8 cellular contexts compared by ENCODE assay signal in genomic region chr3:53938645-53939044, GRCh38. TPM values are rescaled to one million over a fixed set of nuclear protein-coding genes. Genes with fewer than 3 reads are reported as not detected.
DNase-seq lines count a peak whose midpoint lies in the region; ATAC-seq, FAIRE-seq and TF ChIP-seq lines count a peak whose summit lies in the region.

No MANE protein-coding gene starts in this region.

- peaks cover 31 to 39% of the 10 kb centered on the region in 2 donors for H3K27me3 Mint-ChIP-seq in stimulated activated naive B cell treated with anti-CD40 and anti-IgM and Interleukin-4, amounts not matched to agents 10 μg/mL and 1 μg/mL and 100 μg/mL, for 72 hours

- ATAC-seq in RWPE2 (ENCODE audit: low read depth) (peak; percentile 54; the same call in 1 of the 3 replicates), HG03342 (IDR thresholded peaks at IDR 0.05; ENCODE audit: unreplicated experiment) (no peak)
- ATAC-seq in stimulated activated naive B cell treated with anti-CD40 and anti-IgM and Interleukin-4, amounts not matched to agents 10 μg/mL and 1 μg/mL and 100 μg/mL, for 72 hours (replicated peaks): peak; percentile 72 to 80

- DNase-seq in AG08396 (ENCODE audit: low spot score): peak; percentile 45
- peak; percentile 84 for DNase-seq in Karpas-422
- DNase-seq in RWPE2 (ENCODE audit: low spot score): no peak
- peak; percentile 35 for DNase-seq in mammary epithelial cell
- peak; percentile 7 for DNase-seq in keratinocyte (ENCODE audit: low read depth, low spot score)
- peak; percentile 35 for DNase-seq in stimulated activated naive B cell treated with anti-CD40 and anti-IgM and Interleukin-4, amounts not matched to agents 10 μg/mL and 1 μg/mL and 100 μg/mL, for 72 hours

- CTCF ChIA-PET in mammary epithelial cell (lab: Charles Lee; ENCODE audit: low non-redundant PET): interaction anchor here (0.6 to 1.4 kb wide), 4 partner anchors 54 to 1586 kb away, joined by 3 to 13 read pairs (median 4); no protein-coding TSS in a partner anchor

- H3K9me3 ChIP-seq in Karpas-422 (ENCODE audit: low read length) (no peaks in the 10 kb centered on the region), RWPE2 (ENCODE audit: severe bottlenecking) (no peaks in the 10 kb centered on the region), mammary epithelial cell (replicated peaks; ENCODE audit: insufficient read depth, low read length) (peaks cover 2% of the 10 kb centered on the region), keratinocyte (ENCODE audit: control insufficient read depth, low read depth, low read length) (no peaks in the 10 kb centered on the region)

- no peaks in the 10 kb centered on the region for H3K79me2 ChIP-seq in Karpas-422 (ENCODE audit: low read length)
- no peaks in the 10 kb centered on the region for H3K79me2 ChIP-seq in mammary epithelial cell (ENCODE audit: insufficient read depth, low read length)
- no peaks in the 10 kb centered on the region for H3K79me2 ChIP-seq in keratinocyte (ENCODE audit: control insufficient read depth, insufficient read depth, low read length)

- H3K4me3 Mint-ChIP-seq in stimulated activated naive B cell treated with anti-CD40 and anti-IgM and Interleukin-4, amounts not matched to agents 10 μg/mL and 1 μg/mL and 100 μg/mL, for 72 hours: no peak overlapping the region

- in situ Hi-C loops in mammary epithelial cell (cut with MboI; ENCODE audit: low sequenced_read_pairs in 2 of 2): loop anchor here (25.0 kb wide), 2 partner anchors 424 to 474 kb away; no protein-coding TSS in a partner anchor

- H3K27ac ChIP-seq in Karpas-422 (ENCODE audit: low read length) (no peak overlapping the region), RWPE2 (ENCODE audit: poor library complexity, severe bottlenecking) (no peak overlapping the region), mammary epithelial cell (ENCODE audit: insufficient read depth, low read depth, low read length) (no peak overlapping the region), keratinocyte (ENCODE audit: control insufficient read depth, insufficient read depth, low read length) (no peak overlapping the region)

- H2AFZ ChIP-seq in Karpas-422 (ENCODE audit: low read length) (peak overlapping the region; percentile 27; the same call in 1 of the 2 replicates), mammary epithelial cell (ENCODE audit: low read depth, low read length) (no peak overlapping the region), keratinocyte (ENCODE audit: control insufficient read depth, low read length) (no peak overlapping the region)

- H3K4me2 ChIP-seq in Karpas-422 (ENCODE audit: low read depth, low read length, poor library complexity, severe bottlenecking) (no peak overlapping the region), mammary epithelial cell (ENCODE audit: insufficient read depth, low read depth, low read length) (no peak overlapping the region), keratinocyte (ENCODE audit: control insufficient read depth, extremely low read depth, insufficient read depth, low read depth, low read length) (no peak overlapping the region)

- H3K4me3 ChIP-seq in Karpas-422 (ENCODE audit: low read length): no peak overlapping the region
- H3K4me3 ChIP-seq in RWPE2 (ENCODE audit: severe bottlenecking): no peak overlapping the region
- H3K4me3 ChIP-seq in mammary epithelial cell (replicated peaks in 1 of 3; ENCODE audit: insufficient read depth in 1 of 3, low read depth in 2 of 3, low read length in 3 of 3): no peak overlapping the region
- no peak overlapping the region for H3K4me3 ChIP-seq in keratinocyte (ENCODE audit: control insufficient read depth in 2 of 3, extremely low read depth in 1 of 3, insufficient read depth in 2 of 3, low read depth in 1 of 3, low read length in 3 of 3)

- intact Hi-C loops in mammary epithelial cell (cut with micrococcal nuclease): loop anchor here (1.0 to 5.0 kb wide), 6 partner anchors 208 to 1784 kb away; no protein-coding TSS in a partner anchor

- no peaks in the 10 kb centered on the region for H3K27me3 ChIP-seq in Karpas-422 (ENCODE audit: low read length)
- H3K27me3 ChIP-seq in RWPE2 (ENCODE audit: insufficient read depth, poor library complexity, severe bottlenecking): no peaks in the 10 kb centered on the region
- H3K27me3 ChIP-seq in mammary epithelial cell (ENCODE audit: insufficient read depth, low read length): no peaks in the 10 kb centered on the region
- H3K27me3 ChIP-seq in keratinocyte (ENCODE audit: control insufficient read depth, extremely low read depth, insufficient read depth, low read length): no peaks in the 10 kb centered on the region

- no peak overlapping the region for H3K9ac ChIP-seq in Karpas-422 (ENCODE audit: low read length)
- H3K9ac ChIP-seq in mammary epithelial cell (ENCODE audit: insufficient read depth, low read length): no peak overlapping the region
- H3K9ac ChIP-seq in keratinocyte (ENCODE audit: control insufficient read depth, extremely low read depth, insufficient read depth, low read length): no peak overlapping the region

- dilution Hi-C loops in mammary epithelial cell (cut with HindIII; ENCODE audit: low sequenced_read_pairs) (no loop called here), keratinocyte (cut with MboI; ENCODE audit: extremely low pct_ligation_motif_present, low sequenced_read_pairs) (no loop called here)

- H3K36me3 ChIP-seq in Karpas-422 (ENCODE audit: insufficient read depth, low read length) (no peaks in the 10 kb centered on the region), RWPE2 (ENCODE audit: low read depth) (no peaks in the 10 kb centered on the region), mammary epithelial cell (ENCODE audit: insufficient read depth, low read length) (no peaks in the 10 kb centered on the region), keratinocyte (ENCODE audit: control insufficient read depth in 2 of 2, extremely low read depth in 1 of 2, insufficient read depth in 2 of 2, low read length in 2 of 2) (no peaks in the 10 kb centered on the region)

- 0% methylated on average over 2 of the region's 2 CpGs for WGBS in mammary epithelial cell (ENCODE audit: low coverage, missing lambda C conversion rate)

- BruUV-seq in mammary epithelial cell (replicated peaks; lab: Mats Ljungman, UMichigan): no TSS peak

- no peaks in the 10 kb centered on the region for H3K4me1 Mint-ChIP-seq in stimulated activated naive B cell treated with anti-CD40 and anti-IgM and Interleukin-4, amounts not matched to agents 10 μg/mL and 1 μg/mL and 100 μg/mL, for 72 hours

- H3K9me2 ChIP-seq in Karpas-422 (replicated peaks; ENCODE audit: insufficient read depth, low read length): no peaks in the 10 kb centered on the region

- no peaks in the 10 kb centered on the region for H3K36me3 Mint-ChIP-seq in stimulated activated naive B cell treated with anti-CD40 and anti-IgM and Interleukin-4, amounts not matched to agents 10 μg/mL and 1 μg/mL and 100 μg/mL, for 72 hours

- FAIRE-seq in keratinocyte (lab: Jason Lieb, UNC): no peak

- TF ChIP-seq CTCF in GM12873 (IDR thresholded peaks at IDR 0.05; ENCODE audit: insufficient read depth, low read depth, low read length, missing control alignments) (peak; percentile 78), RWPE2 (IDR thresholded peaks at IDR 0.05; ENCODE audit: poor library complexity, severe bottlenecking) (peak; percentile 87), mammary epithelial cell (conservative IDR thresholded peaks at IDR 0.05 in 1 of 2, IDR thresholded peaks at IDR 0.05 in 1 of 2; ENCODE audit: extremely low read depth in 1 of 2, insufficient read depth in 1 of 2, low read depth in 1 of 2, low read length in 2 of 2) (peak; percentile 80 to 82), keratinocyte (optimal IDR thresholded peaks at IDR 0.05 in 1 of 3, IDR thresholded peaks at IDR 0.05 in 1 of 3, conservative IDR thresholded peaks at IDR 0.05 in 1 of 3; ENCODE audit: extremely low read depth in 1 of 3, insufficient read depth in 2 of 3, low read length in 3 of 3) (peak; percentile 64 to 80 (median 79))

- no peaks in the 10 kb centered on the region for H4K20me1 ChIP-seq in Karpas-422 (ENCODE audit: insufficient read depth, low read depth, low read length)
- no peaks in the 10 kb centered on the region for H4K20me1 ChIP-seq in mammary epithelial cell (ENCODE audit: insufficient read depth, low read length)
- no peaks in the 10 kb centered on the region for H4K20me1 ChIP-seq in keratinocyte (ENCODE audit: control insufficient read depth, extremely low read depth, insufficient read depth, low read length)

- H3K9me3 Mint-ChIP-seq in stimulated activated naive B cell treated with anti-CD40 and anti-IgM and Interleukin-4, amounts not matched to agents 10 μg/mL and 1 μg/mL and 100 μg/mL, for 72 hours: peaks cover 3 to 5% of the 10 kb centered on the region in 2 donors

- H3K9me1 ChIP-seq in keratinocyte (ENCODE audit: control insufficient read depth, extremely low read depth, insufficient read depth, low read length): no peaks in the 10 kb centered on the region

- H3K27ac Mint-ChIP-seq in stimulated activated naive B cell treated with anti-CD40 and anti-IgM and Interleukin-4, amounts not matched to agents 10 μg/mL and 1 μg/mL and 100 μg/mL, for 72 hours: no peak overlapping the region

- no peaks in the 10 kb centered on the region for H3K4me1 ChIP-seq in Karpas-422 (ENCODE audit: low read length)
- H3K4me1 ChIP-seq in RWPE2 (ENCODE audit: insufficient read depth, poor library complexity, severe bottlenecking): peaks cover 9% of the 10 kb centered on the region
- peaks cover 10% of the 10 kb centered on the region for H3K4me1 ChIP-seq in mammary epithelial cell (ENCODE audit: insufficient read depth, low read length)
- peaks cover 6% of the 10 kb centered on the region for H3K4me1 ChIP-seq in keratinocyte (ENCODE audit: control insufficient read depth, extremely low read depth, insufficient read depth, low read length)

RNA-seq across cellular contexts. Expression of gene SELENOK, which starts 47.0 kb away (rescaled TPM):
- total RNA-seq in Karpas-422 (2014; rRNA removed; shearing (Covaris generic); ENCODE audit: low replicate concordance): 36.0 and 64.7 TPM in 2 replicates
- total RNA-seq in mammary epithelial cell: 10 to 100 TPM; 16.8 to 38.7 TPM
- polyA plus RNA-seq in mammary epithelial cell (37.2 TPM), keratinocyte (44.1 to 94.9 TPM (median 73.6 TPM) in 3 replicates)
- polyA minus RNA-seq in mammary epithelial cell (15.5 TPM), keratinocyte (4.0 to 7.9 TPM (median 7.8 TPM) in 3 replicates)
- 67.9 TPM for polyA plus RNA-seq in keratinocyte (2011; ENCODE audit: low read depth)
- 42.6 and 64.1 TPM in 2 replicates for polyA plus RNA-seq in keratinocyte (2011; cell fraction: cytosol; rRNA removed)
- polyA plus RNA-seq in keratinocyte (2011; cell fraction: nucleus; rRNA removed): 22.9 and 24.5 TPM in 2 replicates
- polyA plus RNA-seq in keratinocyte (2012; ENCODE audit: low replicate concordance): 35.8 and 79.3 TPM in 2 replicates
- 12.1 TPM for polyA minus RNA-seq in keratinocyte (2011; cell fraction: cytosol; rRNA and poly(A)+ RNA removed)
- 7.7 and 17.8 TPM in 2 replicates for polyA minus RNA-seq in keratinocyte (2011; cell fraction: nucleus; rRNA and poly(A)+ RNA removed)

RNA-seq across cellular contexts. Expression of gene ACTR8, which starts 56.7 kb away (rescaled TPM):
- total RNA-seq in Karpas-422 (2014; rRNA removed; shearing (Covaris generic); ENCODE audit: low replicate concordance): 22.0 and 33.5 TPM in 2 replicates
- total RNA-seq in mammary epithelial cell: 10 to 100 TPM; 25.3 to 36.1 TPM
- polyA plus RNA-seq in mammary epithelial cell (13.3 TPM), keratinocyte (17.7 to 28.8 TPM (median 21.7 TPM) in 3 replicates)
- polyA minus RNA-seq in mammary epithelial cell (20.1 TPM), keratinocyte (15.0 to 38.8 TPM (median 18.2 TPM) in 3 replicates)
- polyA plus RNA-seq in keratinocyte (2011; ENCODE audit: low read depth): 16.5 TPM
- polyA plus RNA-seq in keratinocyte (2011; cell fraction: cytosol; rRNA removed): 14.3 and 24.1 TPM in 2 replicates
- 24.6 and 28.9 TPM in 2 replicates for polyA plus RNA-seq in keratinocyte (2011; cell fraction: nucleus; rRNA removed)
- polyA plus RNA-seq in keratinocyte (2012; ENCODE audit: low replicate concordance): 16.2 and 20.2 TPM in 2 replicates
- polyA minus RNA-seq in keratinocyte (2011; cell fraction: cytosol; rRNA and poly(A)+ RNA removed): 17.6 TPM
- 19.1 and 21.5 TPM in 2 replicates for polyA minus RNA-seq in keratinocyte (2011; cell fraction: nucleus; rRNA and poly(A)+ RNA removed)
